16 cellular contexts compared by ENCODE assay signal in the genomic region with DNA sequence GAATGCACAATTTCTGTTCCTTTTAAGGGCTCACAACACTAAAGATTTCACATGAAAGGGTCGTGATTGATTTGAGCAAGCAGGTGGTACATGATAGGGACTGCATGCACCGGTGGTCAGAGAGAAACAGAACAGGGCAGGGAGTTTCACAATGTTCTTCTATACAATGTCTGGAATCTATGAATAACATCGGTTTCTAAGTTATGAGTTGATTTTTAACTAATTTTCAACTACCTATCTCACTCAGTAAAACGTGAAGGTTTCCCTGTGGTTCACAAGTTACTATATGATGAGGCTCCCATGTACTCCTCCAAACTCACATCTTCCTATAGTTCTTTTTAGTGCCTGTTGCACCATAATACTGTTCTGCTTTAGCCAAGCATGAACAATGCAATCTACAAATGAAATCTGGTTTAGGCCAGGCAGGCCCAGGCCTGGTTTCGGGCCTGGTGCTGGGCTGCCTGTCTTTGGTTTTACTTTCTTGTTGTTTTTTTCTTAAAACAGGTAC. TPM values are rescaled to one million over a fixed set of nuclear protein-coding genes. Genes with fewer than 3 reads are reported as not detected.
DNase-seq lines count a peak whose midpoint lies in the region; ATAC-seq and FAIRE-seq lines count a peak whose summit lies in the region.
"Not testable (repeated sequence)": the region's sequence is repeated elsewhere in the genome, so short reads cannot be mapped to it uniquely, and the experiment has no call there.
"Had no signal": no experiment of that assay in that cellular context is flagged by ENCODE, and none has a peak within 500 bp of the region (broad histone marks: within the 10 kb centered on the region; RNA-seq: fewer than 3 reads in every experiment).

No MANE protein-coding gene starts in this region.

- not testable (repeated sequence) for H3K4me1 Mint-ChIP-seq in activated T-helper 17 cell treated with anti-CD3 and anti-CD28 coated beads, Interleukin-2, amount 50 U/mL, for 72 hours
- peaks cover 59% of the 10 kb centered on the region for H3K4me1 Mint-ChIP-seq in stimulated activated naive CD8-positive, alpha-beta T cell treated with anti-CD3 and anti-CD28 coated beads, Interleukin-15, Interleukin-2, amounts not matched to agents 100 ng/mL and 50 ng/mL, for 24 hours (ENCODE audit: low read depth)

- not testable (repeated sequence) for H3K4me3 Mint-ChIP-seq in activated T-helper 17 cell treated with anti-CD3 and anti-CD28 coated beads, Interleukin-2, amount 50 U/mL, for 72 hours; stimulated activated naive CD8-positive, alpha-beta T cell treated with anti-CD3 and anti-CD28 coated beads, Interleukin-15, Interleukin-2, amounts not matched to agents 100 ng/mL and 50 ng/mL, for 24 hours

- H3K27ac Mint-ChIP-seq in activated T-helper 17 cell treated with anti-CD3 and anti-CD28 coated beads, Interleukin-2, amount 50 U/mL, for 72 hours = not testable (repeated sequence)
- H3K27ac Mint-ChIP-seq in stimulated activated naive CD8-positive, alpha-beta T cell treated with anti-CD3 and anti-CD28 coated beads, Interleukin-15, Interleukin-2, amounts not matched to agents 100 ng/mL and 50 ng/mL, for 24 hours = peak overlapping the region; percentile 63

- not testable (repeated sequence) for H3K36me3 Mint-ChIP-seq in activated T-helper 17 cell treated with anti-CD3 and anti-CD28 coated beads, Interleukin-2, amount 50 U/mL, for 72 hours (ENCODE audit: low read depth); stimulated activated naive CD8-positive, alpha-beta T cell treated with anti-CD3 and anti-CD28 coated beads, Interleukin-15, Interleukin-2, amounts not matched to agents 100 ng/mL and 50 ng/mL, for 24 hours (ENCODE audit: low read depth)

- not testable (repeated sequence) for H3K27me3 Mint-ChIP-seq in activated T-helper 17 cell treated with anti-CD3 and anti-CD28 coated beads, Interleukin-2, amount 50 U/mL, for 72 hours; stimulated activated naive CD8-positive, alpha-beta T cell treated with anti-CD3 and anti-CD28 coated beads, Interleukin-15, Interleukin-2, amounts not matched to agents 100 ng/mL and 50 ng/mL, for 24 hours

- ATAC-seq in GM21447 (IDR thresholded peaks at IDR 0.05; ENCODE audit: unreplicated experiment) (peak; percentile 64), HG02759 (IDR thresholded peaks at IDR 0.05; ENCODE audit: unreplicated experiment) (peak; percentile 79), HG03066 (IDR thresholded peaks at IDR 0.05; ENCODE audit: low read depth, unreplicated experiment) (peak; percentile 60), HG03460 (IDR thresholded peaks at IDR 0.05; ENCODE audit: unreplicated experiment) (peak; percentile 71)
- peak; percentile 69 for ATAC-seq in activated T-helper 17 cell treated with anti-CD3 and anti-CD28 coated beads, Interleukin-2, amount 50 U/mL, for 72 hours (replicated peaks)

- not testable (repeated sequence) for H3K9me3 Mint-ChIP-seq in activated T-helper 17 cell treated with anti-CD3 and anti-CD28 coated beads, Interleukin-2, amount 50 U/mL, for 72 hours; stimulated activated naive CD8-positive, alpha-beta T cell treated with anti-CD3 and anti-CD28 coated beads, Interleukin-15, Interleukin-2, amounts not matched to agents 100 ng/mL and 50 ng/mL, for 24 hours

- not testable (repeated sequence) for DNase-seq in GM18507 (ENCODE audit: extremely low spot score, insufficient read length, low read depth); GM19239 (ENCODE audit: insufficient read length, low spot score)

- FAIRE-seq in GM18507 (lab: Jason Lieb, UNC) (peak; percentile 96), GM19239 (lab: Jason Lieb, UNC) (peak; percentile 99)

RNA-seq across cellular contexts. Expression of gene CLECL1, which starts 19.8 kb away (rescaled TPM):
- total RNA-seq in activated T-helper 17 cell treated with anti-CD3 and anti-CD28 coated beads, Interleukin-2, amount 50 U/mL, for 72 hours = 1 to 10 TPM; 6.1 to 7.7 TPM
- total RNA-seq: cardiac muscle cell, Daoy, dermis microvascular lymphatic vessel endothelial cell, epithelial cell of proximal tubule, frontal cortex, GM23248, progenitor cell of endocrine pancreas, testis had no signal

RNA-seq across cellular contexts. Expression of gene CLEC2D, which starts 43.6 kb away (rescaled TPM):
- 100 to 1,000 TPM; 146 to 267 TPM for total RNA-seq in activated T-helper 17 cell treated with anti-CD3 and anti-CD28 coated beads, Interleukin-2, amount 50 U/mL, for 72 hours

RNA-seq across cellular contexts. Expression of gene CD69, which starts 47.6 kb away (rescaled TPM):
- total RNA-seq in activated T-helper 17 cell treated with anti-CD3 and anti-CD28 coated beads, Interleukin-2, amount 50 U/mL, for 72 hours = 100 to 1,000 TPM in 1 of 2 donors, 10 to 100 TPM in 1; 51.8 to 150 TPM
- total RNA-seq: cardiac muscle cell, frontal cortex, GM23248, progenitor cell of endocrine pancreas had no signal
